ENCODE assay signal across 17 cellular contexts in genomic region chr18:37264956-37265355, GRCh38.
DNase-seq lines count a peak whose midpoint lies in the region; ATAC-seq, FAIRE-seq and TF ChIP-seq lines count a peak whose summit lies in the region.
"Had no signal": no experiment of that assay in that cellular context is flagged by ENCODE, and none has a peak within 500 bp of the region (broad histone marks: within the 10 kb centered on the region; RNA-seq: fewer than 3 reads in every experiment).

No MANE protein-coding gene starts in this region.

- in situ Hi-C loops in HepG2 (cut with HindIII; ENCODE audit: extremely low pct_ligation_motif_present, low pct_unique_long_range_greater_than_20kb), result no loop called here

- CTCF ChIA-PET in HepG2 (lab: Yijun Ruan, JAX; ENCODE audit: low intra/inter-chr PET ratio, low total read pairs), result no interaction called here
- CTCF ChIA-PET in naive thymus-derived CD4-positive, alpha-beta T cell (lab: Charles Lee), result no interaction called here

- peaks cover 0 to 4% (median 0%) of the 10 kb centered on the region in 11 donors for H3K9me3 Mint-ChIP-seq in naive thymus-derived CD4-positive, alpha-beta T cell
- H3K9me3 Mint-ChIP-seq: CD8-positive, alpha-beta T cell had no signal

- intact Hi-C loops in HepG2 (cut with micrococcal nuclease; ENCODE audit: unreplicated experiment) (no loop called here), right lobe of liver (cut with DNase I) (no loop called here)
- intact Hi-C loops in naive thymus-derived CD4-positive, alpha-beta T cell (cut with micrococcal nuclease), result no loop called here

- TF ChIP-seq RAD21 in HepG2 (CRISPR knock-in tag; IDR thresholded peaks at IDR 0.05), result no peak

- WGBS in HepG2 (ENCODE audit: low lambda C conversion rate), result 33% methylated on average over 14 of the region's 14 CpGs
- 67% methylated on average over 14 of the region's 14 CpGs for WGBS in right lobe of liver (ENCODE audit: insufficient coverage, low coverage, low lambda C conversion rate, missing lambda C conversion rate)

- no peak overlapping the region for H3K4me2 ChIP-seq in HepG2 (ENCODE audit: low read depth, low read length)
- H3K4me2 ChIP-seq: BLaER1 treated with 17β-estradiol and CSF1 and Interleukin-3, amounts not matched to agents 10 nM and 100 nM had no signal

- H3K36me3 ChIP-seq in HepG2 (replicated peaks in 1 of 2; ENCODE audit: control insufficient read depth in 1 of 2, insufficient read depth in 2 of 2, low read length in 2 of 2) (no peaks in the 10 kb centered on the region), right lobe of liver (no peaks in the 10 kb centered on the region), bronchial epithelial cell (ENCODE audit: control insufficient read depth, insufficient read depth, low read length) (no peaks in the 10 kb centered on the region)
- H3K36me3 ChIP-seq in naive thymus-derived CD4-positive, alpha-beta T cell (ENCODE audit: control insufficient read depth in 2 of 3, insufficient read depth in 3 of 3, low read length in 3 of 3), result no peaks in the 10 kb centered on the region
- H3K36me3 ChIP-seq: BLaER1 treated with 17β-estradiol and CSF1 and Interleukin-3, amounts not matched to agents 10 nM and 100 nM had no signal

- TF ChIP-seq EP300 in HepG2 (IDR thresholded peaks at IDR 0.05; ENCODE audit: low read depth in 2 of 2, low read length in 2 of 2) (no peak), HepG2 (CRISPR knock-in tag; IDR thresholded peaks at IDR 0.05; ENCODE audit: borderline replicate concordance) (no peak)

- no peaks in the 10 kb centered on the region for H3K36me3 Mint-ChIP-seq in naive thymus-derived CD4-positive, alpha-beta T cell
- H3K36me3 Mint-ChIP-seq: CD8-positive, alpha-beta T cell had no signal

- no peak overlapping the region for H3K4me3 Mint-ChIP-seq in naive thymus-derived CD4-positive, alpha-beta T cell
- H3K4me3 Mint-ChIP-seq: B cell; CD8-positive, alpha-beta T cell had no signal

- H3K9me3 ChIP-seq in HepG2 (ENCODE audit: low read length), result no peaks in the 10 kb centered on the region
- H3K9me3 ChIP-seq in right lobe of liver, result no peaks in the 10 kb centered on the region
- no peaks in the 10 kb centered on the region for H3K9me3 ChIP-seq in naive thymus-derived CD4-positive, alpha-beta T cell (ENCODE audit: control insufficient read depth in 2 of 3, low read length in 3 of 3)
- H3K9me3 ChIP-seq: BLaER1 treated with 17β-estradiol and CSF1 and Interleukin-3, amounts not matched to agents 10 nM and 100 nM had no signal

- peaks cover 0 to 23% (median 4%) of the 10 kb centered on the region in 5 donors for H3K27me3 Mint-ChIP-seq in naive thymus-derived CD4-positive, alpha-beta T cell

- peak overlapping the region in 1 of 9 donors; percentile 59 for H3K27ac Mint-ChIP-seq in naive thymus-derived CD4-positive, alpha-beta T cell
- H3K27ac Mint-ChIP-seq: B cell; CD8-positive, alpha-beta T cell had no signal

- BruUV-seq in HepG2 (replicated peaks; lab: Mats Ljungman, UMichigan), result no TSS peak

- H3K4me1 ChIP-seq in HepG2 (ENCODE audit: insufficient read depth, low read length) (no peaks in the 10 kb centered on the region), right lobe of liver (no peaks in the 10 kb centered on the region)
- no peaks in the 10 kb centered on the region for H3K4me1 ChIP-seq in naive thymus-derived CD4-positive, alpha-beta T cell (ENCODE audit: control insufficient read depth in 2 of 2, insufficient read depth in 2 of 2, low read length in 2 of 2)

- H3K27ac ChIP-seq in HepG2 (ENCODE audit: extremely low read length, insufficient read depth, low read length) (no peak overlapping the region), right lobe of liver (no peak overlapping the region)
- H3K27ac ChIP-seq in naive thymus-derived CD4-positive, alpha-beta T cell (ENCODE audit: low read depth, low read length), result no peak overlapping the region
- H3K27ac ChIP-seq: BLaER1 treated with 17β-estradiol and CSF1 and Interleukin-3, amounts not matched to agents 10 nM and 100 nM; GM23248 had no signal

- peaks cover 1 to 11% of the 10 kb centered on the region in 2 experiments; a peak in 4 of 5 replicates for H3K27me3 ChIP-seq in HepG2 (ENCODE audit: control insufficient read depth in 1 of 2, insufficient read depth in 2 of 2, low read length in 2 of 2)
- H3K27me3 ChIP-seq in right lobe of liver, result no peaks in the 10 kb centered on the region
- peaks cover 4% of the 10 kb centered on the region for H3K27me3 ChIP-seq in bronchial epithelial cell (ENCODE audit: control insufficient read depth, insufficient read depth, low read length)
- H3K27me3 ChIP-seq in naive thymus-derived CD4-positive, alpha-beta T cell (ENCODE audit: control insufficient read depth in 2 of 2, insufficient read depth in 2 of 2, low read length in 2 of 2), result no peaks in the 10 kb centered on the region
- H3K27me3 ChIP-seq: BLaER1 treated with 17β-estradiol and CSF1 and Interleukin-3, amounts not matched to agents 10 nM and 100 nM had no signal

- H3K4me3 ChIP-seq in HepG2 (replicated peaks in 1 of 3; ENCODE audit: insufficient read depth in 1 of 3, low read depth in 2 of 3, low read length in 3 of 3), result no peak overlapping the region
- H3K4me3 ChIP-seq in right lobe of liver, result no peak overlapping the region
- H3K4me3 ChIP-seq in bronchial epithelial cell (ENCODE audit: low read depth, low read length), result no peak overlapping the region
- H3K4me3 ChIP-seq in naive thymus-derived CD4-positive, alpha-beta T cell (ENCODE audit: low read length), result no peak overlapping the region
- H3K4me3 ChIP-seq: BLaER1 treated with 17β-estradiol and CSF1 and Interleukin-3, amounts not matched to agents 10 nM and 100 nM; GM23248 had no signal

- no peaks in the 10 kb centered on the region for H4K20me1 ChIP-seq in HepG2 (ENCODE audit: insufficient read depth, low read length)

- FAIRE-seq in HepG2 (lab: Jason Lieb, UNC), result no peak
- peak; percentile 89 for FAIRE-seq in bronchial epithelial cell (lab: Jason Lieb, UNC)
- FAIRE-seq: GM19239, HTR-8/SVneo had no signal

- ATAC-seq in HepG2, result no peak
- ATAC-seq in right lobe of liver, result no peak
- peak; percentile 8 for ATAC-seq in naive thymus-derived CD4-positive, alpha-beta T cell
- ATAC-seq: CD8-positive, alpha-beta T cell; HCT116 had no signal

- H2AFZ ChIP-seq in HepG2 (ENCODE audit: low read length), result no peak overlapping the region
- H2AFZ ChIP-seq: GM23248 had no signal

- no peaks in the 10 kb centered on the region for H3K79me2 ChIP-seq in HepG2 (ENCODE audit: insufficient read depth, low read length)

- POLR2A ChIA-PET in HepG2 (lab: Yijun Ruan, JAX), result no interaction called here
- POLR2A ChIA-PET in naive thymus-derived CD4-positive, alpha-beta T cell (lab: Charles Lee), result no interaction called here

- TF ChIP-seq POLR2A in HepG2 (IDR thresholded peaks at IDR 0.05; ENCODE audit: insufficient read depth in 1 of 2, low read depth in 2 of 2, low read length in 2 of 2) (no peak), right lobe of liver (IDR thresholded peaks at IDR 0.05) (no peak)

- TF ChIP-seq CTCF in HepG2 (CRISPR knock-in tag; IDR thresholded peaks at IDR 0.05) (no peak), right lobe of liver (IDR thresholded peaks at IDR 0.05) (no peak), bronchial epithelial cell (IDR thresholded peaks at IDR 0.05; ENCODE audit: insufficient read depth, low read length, severe bottlenecking) (no peak)

- H3K9ac ChIP-seq in HepG2 (ENCODE audit: insufficient read depth, low read depth, low read length), result no peak overlapping the region
- H3K9ac ChIP-seq: BLaER1 treated with 17β-estradiol and CSF1 and Interleukin-3, amounts not matched to agents 10 nM and 100 nM; GM23248 had no signal

- DNase-seq in HepG2 (ENCODE audit: low spot score) (no peak), right lobe of liver (no peak), bronchial epithelial cell (ENCODE audit: low read depth) (no peak), H4 (ENCODE audit: low spot score) (no peak), MV-4-11 (lab: John Stamatoyannopoulos, UW) (no peak), T-helper 9 cell (no peak)
- DNase-seq in naive thymus-derived CD4-positive, alpha-beta T cell, result no peak
- DNase-seq: Calu3; CD8-positive, alpha-beta T cell; GF-D8; GM23248; H7 had no signal

- peaks cover 0 to 3% (median 0%) of the 10 kb centered on the region in 7 donors for H3K4me1 Mint-ChIP-seq in naive thymus-derived CD4-positive, alpha-beta T cell
- H3K4me1 Mint-ChIP-seq: B cell had no signal

TF ChIP-seq in HepG2, 621 proteins besides CTCF, POLR2A, EP300 and RAD21 (continues in another document):
- TF ChIP-seq WIZ (CRISPR knock-in tag; IDR thresholded peaks at IDR 0.05), result no peak
- TF ChIP-seq REPIN1 (CRISPR knock-in tag; IDR thresholded peaks at IDR 0.05; ENCODE audit: borderline replicate concordance, low read depth), result no peak
- TF ChIP-seq TRIM24 (CRISPR knock-in tag; IDR thresholded peaks at IDR 0.05), result no peak
- no peak for TF ChIP-seq FOSL1 (CRISPR knock-in tag; IDR thresholded peaks at IDR 0.05; ENCODE audit: borderline replicate concordance)
- no peak for TF ChIP-seq ZKSCAN1 (IDR thresholded peaks at IDR 0.05; ENCODE audit: low read length)
- no peak for TF ChIP-seq BCL3 (CRISPR knock-in tag; IDR thresholded peaks at IDR 0.05)
- TF ChIP-seq MNT (IDR thresholded peaks at IDR 0.05), result peak; percentile 85
